16 cellular contexts compared by ENCODE assay signal in genomic region chr6:161256390-161256789, GRCh38. TPM values are rescaled to one million over a fixed set of nuclear protein-coding genes. Genes with fewer than 3 reads are reported as not detected.
DNase-seq lines count a peak whose midpoint lies in the region; ATAC-seq and TF ChIP-seq lines count a peak whose summit lies in the region.
"Had no signal": no experiment of that assay in that cellular context is flagged by ENCODE, and none has a peak within 500 bp of the region (broad histone marks: within the 10 kb centered on the region; RNA-seq: fewer than 3 reads in every experiment).

No MANE protein-coding gene starts in this region.

- no peaks in the 10 kb centered on the region for H3K36me3 ChIP-seq in sigmoid colon

- no peak for ATAC-seq in T-helper 17 cell
- ATAC-seq: GM12878 had no signal

- H3K4me1 ChIP-seq in sigmoid colon = peaks cover 0 to 49% (median 30%) of the 10 kb centered on the region in 4 donors

- TF ChIP-seq POLR2A in sigmoid colon (IDR thresholded peaks at IDR 0.05) = no peak

- H3K4me3 Mint-ChIP-seq in T-helper 17 cell = peak overlapping the region; percentile 45
- H3K4me3 Mint-ChIP-seq: CD4-positive, CD25-positive, alpha-beta regulatory T cell had no signal

- H3K4me1 Mint-ChIP-seq in T-helper 17 cell = peaks cover 18% of the 10 kb centered on the region

- peak overlapping the region; percentile 82 for H3K27ac Mint-ChIP-seq in T-helper 17 cell
- H3K27ac Mint-ChIP-seq: CD4-positive, CD25-positive, alpha-beta regulatory T cell had no signal

- intact Hi-C loops in sigmoid colon (cut with DNase I) = loop anchor here (5.0 kb wide), 1 partner anchor 94 kb away; no protein-coding TSS in a partner anchor

- no peak overlapping the region for H3K4me3 ChIP-seq in sigmoid colon
- H3K4me3 ChIP-seq: GM12878 had no signal

- no peaks in the 10 kb centered on the region for H3K27me3 Mint-ChIP-seq in T-helper 17 cell
- H3K27me3 Mint-ChIP-seq: CD4-positive, CD25-positive, alpha-beta regulatory T cell had no signal

- peak overlapping the region in 1 of 4 donors; percentile 69 for H3K27ac ChIP-seq in sigmoid colon

- no peak for TF ChIP-seq EP300 in sigmoid colon (IDR thresholded peaks at IDR 0.05)

- H3K36me3 Mint-ChIP-seq in T-helper 17 cell (ENCODE audit: low read depth) = peaks cover 9% of the 10 kb centered on the region

- H3K9me3 ChIP-seq in T-helper 17 cell (ENCODE audit: control insufficient read depth, low read length, poor library complexity, severe bottlenecking) (no peaks in the 10 kb centered on the region), sigmoid colon (no peaks in the 10 kb centered on the region)

- 92 to 93% methylated on average over 13 of the region's 13 CpGs for WGBS in sigmoid colon, 2 donors

- H3K27me3 ChIP-seq in sigmoid colon = no peaks in the 10 kb centered on the region

- TF ChIP-seq CTCF in sigmoid colon (IDR thresholded peaks at IDR 0.05) = no peak

- DNase-seq in T-helper 17 cell (no peak), cerebellar cortex (ENCODE audit: low spot score) (peak; percentile 26), midbrain (lab: John Stamatoyannopoulos, UW) (peak; percentile 44), sigmoid colon (peak; percentile 52), activated gamma-delta T cell (lab: John Stamatoyannopoulos, UW) (no peak), HUDEP-2 (lab: John Stamatoyannopoulos, UW; ENCODE audit: unreplicated experiment in 76 of 76) (no peak), NCI-H2029 treated with DMSO at 0.1 percent for 48 hours (lab: John Stamatoyannopoulos, UW) (no peak), NCI-H524 treated with DMSO at 0.1 percent for 48 hours (lab: John Stamatoyannopoulos, UW) (no peak)
- DNase-seq: CD4-positive, CD25-positive, alpha-beta regulatory T cell; DMS53; Karpas-422; MM.1S; NCI-H1930; NCI-H510A; SHP77 had no signal

RNA-seq across cellular contexts. Expression of gene AGPAT4, which starts 17.5 kb away (rescaled TPM):
- total RNA-seq in T-helper 17 cell = 10 to 100 TPM; 15.9 to 19.2 TPM
- total RNA-seq in sigmoid colon = 10 to 100 TPM in 1 of 4 donors, 1 to 10 TPM in 3; 6.9 to 16.6 (median 7.5) TPM
- polyA plus RNA-seq in sigmoid colon = 1 to 10 TPM in 1 of 3 donors, under 1 TPM in 2; under 0.01 to 2.0 (median 0.23) TPM

Comparison
In these comparisons a context has a peak if more than half of its experiments do, and no peak if none do; other contexts are left out.
1. DNase-seq: peak in cerebellar cortex (single experiment), midbrain (single experiment) and sigmoid colon (single experiment); none in T-helper 17 cell (0 of 3), activated gamma-delta T cell (single experiment), HUDEP-2 (0 of 76), NCI-H2029 treated with DMSO at 0.1 percent for 48 hours (single experiment) and NCI-H524 treated with DMSO at 0.1 percent for 48 hours (single experiment).